ENCODE assay signal across 9 cellular contexts in genomic region chr10:93435621-93436385, GRCh38. TPM values are rescaled to one million over a fixed set of nuclear protein-coding genes. Genes with fewer than 3 reads are reported as not detected.
DNase-seq lines count a peak whose midpoint lies in the region; ATAC-seq and TF ChIP-seq lines count a peak whose summit lies in the region.
"Had no signal": no experiment of that assay in that cellular context is flagged by ENCODE, and none has a peak within 500 bp of the region (broad histone marks: within the 10 kb centered on the region; RNA-seq: fewer than 3 reads in every experiment).

No MANE protein-coding gene starts in this region.

- H3K36me3 ChIP-seq in upper lobe of left lung = no peaks in the 10 kb centered on the region

- H3K9me3 ChIP-seq in upper lobe of left lung = no peaks in the 10 kb centered on the region

- H3K27me3 Mint-ChIP-seq in effector memory CD8-positive, alpha-beta T cell = peaks cover 6 to 26% of the 10 kb centered on the region in 2 donors

- WGBS in upper lobe of left lung, 2 donors = 50 to 52% methylated on average over 5 of the region's 5 CpGs

- in situ Hi-C loops in astrocyte of the cerebellum (cut with HindIII; ENCODE audit: low sequenced_read_pairs) = no loop called here

- H3K9me3 Mint-ChIP-seq in effector memory CD8-positive, alpha-beta T cell = no peaks in the 10 kb centered on the region
- H3K9me3 Mint-ChIP-seq: central memory CD8-positive, alpha-beta T cell had no signal

- peaks cover 53 to 62% (median 60%) of the 10 kb centered on the region in 4 donors for H3K4me1 ChIP-seq in upper lobe of left lung

- no peak overlapping the region for H3K27ac Mint-ChIP-seq in effector memory CD8-positive, alpha-beta T cell

- DNase-seq in SIG-M5 treated with dmso at 0.1 percent for 504 hours (lab: John Stamatoyannopoulos, UW; ENCODE audit: unreplicated experiment) = peak; percentile 69
- DNase-seq in SIG-M5 (lab: John Stamatoyannopoulos, UW) = no peak
- DNase-seq in astrocyte of the cerebellum (ENCODE audit: low read depth) = peak; percentile 34
- peak; percentile 81 for DNase-seq in left kidney (ENCODE audit: low read depth, low spot score)
- peak in 1 of 2 donors; percentile 56 for DNase-seq in upper lobe of left lung
- no peak for DNase-seq in NCI-H187 (lab: John Stamatoyannopoulos, UW)
- DNase-seq in effector memory CD8-positive, alpha-beta T cell = no peak

- H3K4me3 ChIP-seq in astrocyte of the cerebellum (ENCODE audit: low read depth, low read length) (no peak overlapping the region), upper lobe of left lung (no peak overlapping the region)

- TF ChIP-seq EP300 in upper lobe of left lung (IDR thresholded peaks at IDR 0.05) = peak in 1 of 4 donors; percentile 46

- TF ChIP-seq CTCF in astrocyte of the cerebellum (IDR thresholded peaks at IDR 0.05; ENCODE audit: low read depth, low read length, missing control alignments) (no peak), upper lobe of left lung (IDR thresholded peaks at IDR 0.05) (no peak)

- no peaks in the 10 kb centered on the region for H3K27me3 ChIP-seq in upper lobe of left lung

- H3K4me3 Mint-ChIP-seq in effector memory CD8-positive, alpha-beta T cell = no peak overlapping the region
- H3K4me3 Mint-ChIP-seq: central memory CD8-positive, alpha-beta T cell had no signal

- H3K4me1 Mint-ChIP-seq in effector memory CD8-positive, alpha-beta T cell (ENCODE audit: low read depth in 2 of 2) = no peaks in the 10 kb centered on the region
- H3K4me1 Mint-ChIP-seq: central memory CD8-positive, alpha-beta T cell had no signal

- ATAC-seq in upper lobe of left lung (ENCODE audit: low FRiP score in 2 of 2) (peak; percentile 24 to 40), GM21447 (IDR thresholded peaks at IDR 0.05; ENCODE audit: unreplicated experiment) (no peak)
- no peak for ATAC-seq in effector memory CD8-positive, alpha-beta T cell (replicated peaks)

- peak overlapping the region; percentile 95 to 97 (median 96) for H3K27ac ChIP-seq in upper lobe of left lung

- no peak for TF ChIP-seq POLR2A in upper lobe of left lung (IDR thresholded peaks at IDR 0.05)

- H3K36me3 Mint-ChIP-seq in effector memory CD8-positive, alpha-beta T cell (ENCODE audit: insufficient read depth) = no peaks in the 10 kb centered on the region

RNA-seq across cellular contexts. Expression of gene MYOF, which starts 46.3 kb away (rescaled TPM):
- total RNA-seq in upper lobe of left lung = 100 to 1,000 TPM in 4 of 6 donors, 10 to 100 TPM in 2; 83.9 to 168 (median 129) TPM

Comparison
In these comparisons a context has a peak if more than half of its experiments do, and no peak if none do; other contexts are left out.
1. DNase-seq: peak in SIG-M5 treated with dmso at 0.1 percent for 504 hours (single experiment), astrocyte of the cerebellum (single experiment) and left kidney (single experiment); none in SIG-M5 (single experiment), NCI-H187 (0 of 2) and effector memory CD8-positive, alpha-beta T cell (0 of 3).
2. ATAC-seq: peak in upper lobe of left lung (2 of 2); none in GM21447 (single experiment) and effector memory CD8-positive, alpha-beta T cell (single experiment).